Comparison of ENCODE assay signal across 8 cellular contexts in the genomic region with DNA sequence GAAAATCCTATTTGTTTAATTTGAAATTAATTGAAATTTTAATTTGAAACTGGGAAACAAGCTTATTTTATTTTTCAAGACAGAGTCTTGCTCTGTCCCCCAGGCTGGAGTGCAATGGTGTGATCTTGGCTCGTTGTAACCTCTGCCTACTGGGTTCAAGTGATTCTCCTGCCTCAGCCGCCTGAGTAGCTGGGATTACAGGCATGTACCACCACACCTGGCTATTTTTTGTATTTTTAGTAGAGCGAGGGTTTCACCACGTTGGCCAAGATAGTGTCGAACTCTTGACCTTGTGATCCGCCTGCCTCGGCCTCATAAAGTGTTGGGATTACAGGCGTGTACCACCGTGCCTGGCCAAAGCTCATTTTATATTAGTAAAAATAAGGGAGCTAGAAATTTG. TPM values are rescaled to one million over a fixed set of nuclear protein-coding genes. Genes with fewer than 3 reads are reported as not detected.
A peak's percentile ranks its signal among the peaks of the same experiment; 100 is the strongest.
DNase-seq lines count a peak whose midpoint lies in the region; ATAC-seq and TF ChIP-seq lines count a peak whose summit lies in the region.

No MANE protein-coding gene starts in this region.

- H3K9ac ChIP-seq in mammary epithelial cell (ENCODE audit: insufficient read depth, low read length) (peak overlapping the region; percentile 100), mucosa of rectum (ENCODE audit: low read depth in 1 of 2, low read length in 2 of 2) (peak overlapping the region in 1 of 2 donors; percentile 48)

- H3K27ac ChIP-seq in heart right ventricle (peak overlapping the region in 6 of 10 donors; percentile 15 to 44 (median 26)), mammary epithelial cell (ENCODE audit: insufficient read depth, low read depth, low read length) (peak overlapping the region; percentile 26), mucosa of rectum (ENCODE audit: low read depth in 2 of 2, low read length in 2 of 2) (no peak overlapping the region), uterus (peak overlapping the region; percentile 5 to 100)

- H3K4me3 ChIP-seq in heart right ventricle (peak overlapping the region; percentile 8 to 89 (median 72)), mammary epithelial cell (replicated peaks in 1 of 3; ENCODE audit: insufficient read depth in 1 of 3, low read depth in 2 of 3, low read length in 3 of 3) (peak overlapping the region; percentile 40 to 99 (median 92)), mucosa of rectum (ENCODE audit: low read length in 2 of 2) (peak overlapping the region; percentile 45 to 84), uterus (peak overlapping the region; percentile 0 to 68)

- no peak for TF ChIP-seq POLR2A in uterus (IDR thresholded peaks at IDR 0.05)

- peaks cover 22 to 77% (median 72%) of the 10 kb centered on the region in 9 donors for H3K4me1 ChIP-seq in heart right ventricle
- H3K4me1 ChIP-seq in mammary epithelial cell (ENCODE audit: insufficient read depth, low read length) = peaks cover 42% of the 10 kb centered on the region
- H3K4me1 ChIP-seq in mucosa of rectum (ENCODE audit: control insufficient read depth in 2 of 2, insufficient read depth in 2 of 2, low read length in 2 of 2) = peaks cover 43 to 49% of the 10 kb centered on the region in 2 donors
- peaks cover 3 to 12% of the 10 kb centered on the region in 2 donors for H3K4me1 ChIP-seq in uterus

- H3K36me3 ChIP-seq in heart right ventricle = peaks cover 0 to 69% (median 58%) of the 10 kb centered on the region in 9 donors
- peaks cover 55% of the 10 kb centered on the region for H3K36me3 ChIP-seq in mammary epithelial cell (ENCODE audit: insufficient read depth, low read length)
- peaks cover 66% of the 10 kb centered on the region in 2 donors for H3K36me3 ChIP-seq in mucosa of rectum (ENCODE audit: control insufficient read depth in 2 of 2, insufficient read depth in 2 of 2, low read length in 2 of 2)
- H3K36me3 ChIP-seq in uterus = no peaks in the 10 kb centered on the region

- dilution Hi-C loops in mammary epithelial cell (cut with HindIII; ENCODE audit: low sequenced_read_pairs) = loop anchor here (5.0 kb wide), 1 partner anchor 84 kb away; no protein-coding TSS in a partner anchor

- H4K20me1 ChIP-seq in mammary epithelial cell (ENCODE audit: insufficient read depth, low read length) = peaks cover 64% of the 10 kb centered on the region

- in situ Hi-C loops in mammary epithelial cell (cut with MboI; ENCODE audit: low sequenced_read_pairs in 2 of 2) = loop anchor here (10.0 kb wide), 1 partner anchor 54 kb away; a partner anchor contains a TSS

- no peaks in the 10 kb centered on the region for H3K27me3 ChIP-seq in heart right ventricle
- no peaks in the 10 kb centered on the region for H3K27me3 ChIP-seq in mammary epithelial cell (ENCODE audit: insufficient read depth, low read length)
- no peaks in the 10 kb centered on the region for H3K27me3 ChIP-seq in mucosa of rectum (ENCODE audit: control insufficient read depth in 2 of 2, insufficient read depth in 2 of 2, low read length in 2 of 2)
- no peaks in the 10 kb centered on the region for H3K27me3 ChIP-seq in uterus

- DNase-seq in heart right ventricle (no peak), Right ventricle myocardium inferior (ENCODE audit: missing footprints) (no peak), mammary epithelial cell (no peak), uterus (no peak), GM19238 (ENCODE audit: insufficient read length, low spot score) (no peak), NCI-H1417 (lab: John Stamatoyannopoulos, UW) (no peak)

- ATAC-seq in heart right ventricle = no peak
- no peak for ATAC-seq in Right ventricle myocardium inferior
- ATAC-seq in GM19395 (IDR thresholded peaks at IDR 0.05; ENCODE audit: unreplicated experiment) = no peak

- H3K9me3 ChIP-seq in heart right ventricle = no peaks in the 10 kb centered on the region
- no peaks in the 10 kb centered on the region for H3K9me3 ChIP-seq in mammary epithelial cell (replicated peaks; ENCODE audit: insufficient read depth, low read length)
- no peaks in the 10 kb centered on the region for H3K9me3 ChIP-seq in mucosa of rectum (ENCODE audit: control insufficient read depth in 2 of 2, low read length in 2 of 2)
- H3K9me3 ChIP-seq in uterus = no peaks in the 10 kb centered on the region

- 11 to 13% methylated on average over 9 of the region's 9 CpGs for WGBS in heart right ventricle, 2 donors
- WGBS in mammary epithelial cell (ENCODE audit: low coverage, missing lambda C conversion rate) = 15% methylated on average over 9 of the region's 9 CpGs

- no peak overlapping the region for H2AFZ ChIP-seq in mammary epithelial cell (ENCODE audit: low read depth, low read length)

- CTCF ChIA-PET in mammary epithelial cell (lab: Charles Lee; ENCODE audit: low non-redundant PET) = no interaction called here

- peaks cover 92% of the 10 kb centered on the region for H3K79me2 ChIP-seq in mammary epithelial cell (ENCODE audit: insufficient read depth, low read length)

- BruUV-seq in mammary epithelial cell (replicated peaks; lab: Mats Ljungman, UMichigan) = no TSS peak

- TF ChIP-seq CTCF in heart right ventricle (IDR thresholded peaks at IDR 0.05) (no peak), mammary epithelial cell (conservative IDR thresholded peaks at IDR 0.05 in 1 of 2, IDR thresholded peaks at IDR 0.05 in 1 of 2; ENCODE audit: extremely low read depth in 1 of 2, insufficient read depth in 1 of 2, low read depth in 1 of 2, low read length in 2 of 2) (no peak), uterus (IDR thresholded peaks at IDR 0.05) (no peak)

- intact Hi-C loops in heart right ventricle (cut with DNase I) = loop anchor here in 6 of 10 donors (5.0 to 10.0 kb wide), 4 partner anchors 54 to 174 kb away; a partner anchor contains a TSS
- intact Hi-C loops in Right ventricle myocardium inferior (cut with DNase I) = no loop called here
- intact Hi-C loops in mammary epithelial cell (cut with micrococcal nuclease) = no loop called here
- intact Hi-C loops in uterus (cut with DNase I; ENCODE audit: low total_unique reads) = no loop called here

- H3K4me2 ChIP-seq in mammary epithelial cell (ENCODE audit: insufficient read depth, low read depth, low read length) = peak overlapping the region; percentile 95

RNA-seq across cellular contexts. Expression of a gene that starts 4.2 kb away (rescaled TPM):
- total RNA-seq in heart right ventricle (100 to 1,000 TPM; 105 to 196 (median 131) TPM), Right ventricle myocardium inferior (119 TPM), mammary epithelial cell (100 to 1,000 TPM; 167 to 323 TPM), uterus (100 to 1,000 TPM in 3 of 4 donors, 10 to 100 TPM in 1; 98.8 to 239 (median 179) TPM)
- polyA plus RNA-seq in heart right ventricle (100 to 1,000 TPM; 122 to 175 TPM), mammary epithelial cell (394 TPM)
- polyA minus RNA-seq in mammary epithelial cell = 185 TPM

RNA-seq across cellular contexts. Expression of a gene that starts 51.0 kb away (rescaled TPM):
- total RNA-seq in heart right ventricle (10 to 100 TPM; 13.2 to 23.8 (median 21.5) TPM), Right ventricle myocardium inferior (22.6 TPM), mammary epithelial cell (10 to 100 TPM; 23.2 to 29.0 TPM), uterus (10 to 100 TPM; 10.6 to 30.0 (median 20.5) TPM)
- polyA plus RNA-seq in heart right ventricle (10 to 100 TPM; 12.9 to 22.1 TPM), mammary epithelial cell (13.1 TPM)
- polyA minus RNA-seq in mammary epithelial cell = 13.4 TPM

Comparison
In these comparisons a context has a peak if more than half of its experiments do, and no peak if none do; other contexts are left out.
1. intact Hi-C loops: an anchor here in heart right ventricle (5.0 to 10.0 kb wide); none called in Right ventricle myocardium inferior, mammary epithelial cell and uterus.
2. H3K27ac ChIP-seq: peak in heart right ventricle (6 of 10), mammary epithelial cell (single experiment) and uterus (2 of 2); none in mucosa of rectum (0 of 2).
3. H3K4me3 ChIP-seq: peak in every context shown above with its lines; median percentile 92 in mammary epithelial cell; 72 in heart right ventricle; 64 in mucosa of rectum; 34 in uterus.